In the genomic region with DNA sequence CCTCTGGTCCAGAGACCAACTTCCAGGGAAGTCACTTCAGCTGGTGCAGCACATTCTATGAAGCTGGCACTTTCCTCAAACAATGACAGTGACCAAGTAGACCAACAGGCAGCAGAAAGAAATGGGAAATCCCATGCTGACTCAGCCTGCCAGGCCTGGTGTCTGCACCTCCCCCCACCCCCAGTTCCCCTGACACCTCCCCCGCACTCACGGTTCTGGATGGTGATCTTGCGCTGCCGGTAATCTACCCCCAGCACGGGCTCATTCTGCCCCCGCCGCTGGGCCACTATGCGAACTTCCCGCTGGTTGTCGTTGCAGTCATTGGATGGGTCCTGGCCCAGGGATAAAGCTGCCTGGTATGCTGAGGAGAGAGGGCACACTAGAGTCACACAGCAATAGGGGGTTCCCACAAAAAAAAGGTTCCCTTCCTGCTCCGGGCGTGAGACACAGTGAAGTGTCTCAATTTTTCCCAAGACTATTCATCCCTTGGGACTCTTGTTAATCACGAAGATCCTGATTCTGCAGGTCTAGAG, we compare ENCODE assay signal across 13 cellular contexts. TPM values are rescaled to one million over a fixed set of nuclear protein-coding genes. Genes with fewer than 3 reads are reported as not detected.
A peak's percentile ranks its signal among the peaks of the same experiment; 100 is the strongest.
DNase-seq lines count a peak whose midpoint lies in the region; ATAC-seq, FAIRE-seq and TF ChIP-seq lines count a peak whose summit lies in the region.
"Had no signal": no experiment of that assay in that cellular context is flagged by ENCODE, and none has a peak within 500 bp of the region (broad histone marks: within the 10 kb centered on the region; RNA-seq: fewer than 3 reads in every experiment).

No MANE protein-coding gene starts in this region.

- TF ChIP-seq CTCF in GM12864 (IDR thresholded peaks at IDR 0.05; ENCODE audit: low read depth, low read length, missing control alignments), result no peak
- TF ChIP-seq CTCF in glutamatergic neuron (IDR thresholded peaks at IDR 0.05; ENCODE audit: partially characterized antibody, unreplicated experiment), result no peak

- ATAC-seq in HG03280 (IDR thresholded peaks at IDR 0.05; ENCODE audit: unreplicated experiment), result peak; percentile 44

- peaks cover 4% of the 10 kb centered on the region for H3K27me3 Mint-ChIP-seq in glutamatergic neuron (ENCODE audit: unreplicated experiment)

- peak; percentile 41 for TF ChIP-seq POLR2A in GM19193 (IDR thresholded peaks at IDR 0.05; ENCODE audit: extremely low read depth, insufficient read depth, insufficient read length)
- no peak for TF ChIP-seq POLR2A in H54 (IDR thresholded peaks at IDR 0.05; ENCODE audit: low read depth, low read length)

- H3K4me3 ChIP-seq in GM12864 (ENCODE audit: low read depth, low read length), result peak overlapping the region; percentile 9; the same call in 1 of the 2 replicates
- H3K4me3 ChIP-seq: uterus had no signal

- no peaks in the 10 kb centered on the region for H3K36me3 Mint-ChIP-seq in glutamatergic neuron (ENCODE audit: unreplicated experiment)

- H3K4me1 Mint-ChIP-seq in glutamatergic neuron (ENCODE audit: low read depth, unreplicated experiment), result no peaks in the 10 kb centered on the region

- DNase-seq in GM12864 (ENCODE audit: low read depth) (no peak), glomerular visceral epithelial cell (ENCODE audit: extremely low spot score) (peak; percentile 23), glutamatergic neuron (no peak), NCI-H1417 (lab: John Stamatoyannopoulos, UW) (no peak), NOMO-1 (lab: John Stamatoyannopoulos, UW; ENCODE audit: unreplicated experiment in 2 of 2) (no peak), H54 (ENCODE audit: insufficient read length, low spot score) (no peak)
- DNase-seq: activated gamma-delta T cell, SHP77 treated with DMSO at 0.1 percent for 48 hours, small intestine, uterus had no signal

- no peak overlapping the region for H3K27ac Mint-ChIP-seq in glutamatergic neuron (ENCODE audit: unreplicated experiment)

- no peak overlapping the region for H3K4me3 Mint-ChIP-seq in glutamatergic neuron (ENCODE audit: unreplicated experiment)

- peaks cover 5% of the 10 kb centered on the region for H3K9me3 Mint-ChIP-seq in glutamatergic neuron (ENCODE audit: unreplicated experiment)

- FAIRE-seq in H54 (lab: Jason Lieb, UNC), result no peak
- FAIRE-seq: small intestine had no signal

RNA-seq across cellular contexts. Expression of a gene that starts 16.9 kb away (rescaled TPM):
- not detected for total RNA-seq in glutamatergic neuron (ENCODE audit: unreplicated experiment)
- total RNA-seq: lung microvascular endothelial cell had no signal

RNA-seq across cellular contexts. Expression of a gene that starts 50.1 kb away (rescaled TPM):
- total RNA-seq in glutamatergic neuron (ENCODE audit: unreplicated experiment), result not detected
- total RNA-seq: lung microvascular endothelial cell had no signal
